ENCODE assay signal across 1 cellular context in genomic region chr22:30968924-30969531, GRCh38.
TF ChIP-seq lines count a peak whose summit lies in the region.

TSS of gene TUG1 (plus strand) at chr22:30969265.

TF ChIP-seq in HepG2, 621 proteins besides CTCF, POLR2A, EP300 and RAD21 (continued from another document and continues in another):
- TF ChIP-seq MXD1 (CRISPR knock-in tag; IDR thresholded peaks at IDR 0.05) (peak; percentile 71), TEAD2 (CRISPR knock-in tag; IDR thresholded peaks at IDR 0.05) (no peak), MED8 (CRISPR knock-in tag; IDR thresholded peaks at IDR 0.05; ENCODE audit: insufficient replicate concordance) (peak; percentile 79), TRIM22 (IDR thresholded peaks at IDR 0.05) (no peak), CC2D1A (CRISPR knock-in tag; IDR thresholded peaks at IDR 0.05) (no peak), ISX (CRISPR knock-in tag; conservative IDR thresholded peaks at IDR 0.05) (no peak), AKNA (CRISPR knock-in tag; IDR thresholded peaks at IDR 0.05; ENCODE audit: borderline replicate concordance) (no peak), ZNF570 (CRISPR knock-in tag; IDR thresholded peaks at IDR 0.05; ENCODE audit: borderline replicate concordance) (no peak), ZNF740 (CRISPR knock-in tag; IDR thresholded peaks at IDR 0.05) (no peak), MED1 (CRISPR knock-in tag; IDR thresholded peaks at IDR 0.05) (peak; percentile 58; the same call in 1 of the 2 replicates), ZNF383 (CRISPR knock-in tag; IDR thresholded peaks at IDR 0.05; ENCODE audit: borderline replicate concordance) (no peak), FOXA3 (CRISPR knock-in tag; IDR thresholded peaks at IDR 0.05) (0 out of 2 replicates have a peak, but pooled peaks have one; percentile 44), SMAD9 (CRISPR knock-in tag; IDR thresholded peaks at IDR 0.05) (no peak), LBX2 (CRISPR knock-in tag; IDR thresholded peaks at IDR 0.05; ENCODE audit: borderline replicate concordance) (no peak), SRSF4 (IDR thresholded peaks at IDR 0.05; ENCODE audit: low read depth, low read length, poor library complexity, severe bottlenecking) (no peak)
- TF ChIP-seq, protein P1, sequence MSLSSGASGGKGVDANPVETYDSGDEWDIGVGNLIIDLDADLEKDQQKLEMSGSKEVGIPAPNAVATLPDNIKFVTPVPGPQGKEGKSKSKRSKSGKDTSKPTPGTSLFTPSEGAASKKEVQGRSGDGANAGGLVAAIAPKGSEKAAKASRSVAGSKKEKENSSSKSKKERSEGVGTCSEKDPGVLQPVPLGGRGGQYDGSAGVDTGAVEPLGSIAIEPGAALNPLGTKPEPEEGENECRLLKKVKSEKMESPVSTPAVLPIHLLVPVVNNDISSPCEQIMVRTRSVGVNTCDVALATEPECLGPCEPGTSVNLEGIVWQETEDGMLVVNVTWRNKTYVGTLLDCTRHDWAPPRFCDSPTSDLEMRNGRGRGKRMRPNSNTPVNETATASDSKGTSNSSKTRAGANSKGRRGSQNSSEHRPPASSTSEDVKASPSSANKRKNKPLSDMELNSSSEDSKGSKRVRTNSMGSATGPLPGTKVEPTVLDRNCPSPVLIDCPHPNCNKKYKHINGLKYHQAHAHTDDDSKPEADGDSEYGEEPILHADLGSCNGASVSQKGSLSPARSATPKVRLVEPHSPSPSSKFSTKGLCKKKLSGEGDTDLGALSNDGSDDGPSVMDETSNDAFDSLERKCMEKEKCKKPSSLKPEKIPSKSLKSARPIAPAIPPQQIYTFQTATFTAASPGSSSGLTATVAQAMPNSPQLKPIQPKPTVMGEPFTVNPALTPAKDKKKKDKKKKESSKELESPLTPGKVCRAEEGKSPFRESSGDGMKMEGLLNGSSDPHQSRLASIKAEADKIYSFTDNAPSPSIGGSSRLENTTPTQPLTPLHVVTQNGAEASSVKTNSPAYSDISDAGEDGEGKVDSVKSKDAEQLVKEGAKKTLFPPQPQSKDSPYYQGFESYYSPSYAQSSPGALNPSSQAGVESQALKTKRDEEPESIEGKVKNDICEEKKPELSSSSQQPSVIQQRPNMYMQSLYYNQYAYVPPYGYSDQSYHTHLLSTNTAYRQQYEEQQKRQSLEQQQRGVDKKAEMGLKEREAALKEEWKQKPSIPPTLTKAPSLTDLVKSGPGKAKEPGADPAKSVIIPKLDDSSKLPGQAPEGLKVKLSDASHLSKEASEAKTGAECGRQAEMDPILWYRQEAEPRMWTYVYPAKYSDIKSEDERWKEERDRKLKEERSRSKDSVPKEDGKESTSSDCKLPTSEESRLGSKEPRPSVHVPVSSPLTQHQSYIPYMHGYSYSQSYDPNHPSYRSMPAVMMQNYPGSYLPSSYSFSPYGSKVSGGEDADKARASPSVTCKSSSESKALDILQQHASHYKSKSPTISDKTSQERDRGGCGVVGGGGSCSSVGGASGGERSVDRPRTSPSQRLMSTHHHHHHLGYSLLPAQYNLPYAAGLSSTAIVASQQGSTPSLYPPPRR (CRISPR knock-in tag; IDR thresholded peaks at IDR 0.05; ENCODE audit: borderline replicate concordance): peak; percentile 37
- TF ChIP-seq, protein P2, sequence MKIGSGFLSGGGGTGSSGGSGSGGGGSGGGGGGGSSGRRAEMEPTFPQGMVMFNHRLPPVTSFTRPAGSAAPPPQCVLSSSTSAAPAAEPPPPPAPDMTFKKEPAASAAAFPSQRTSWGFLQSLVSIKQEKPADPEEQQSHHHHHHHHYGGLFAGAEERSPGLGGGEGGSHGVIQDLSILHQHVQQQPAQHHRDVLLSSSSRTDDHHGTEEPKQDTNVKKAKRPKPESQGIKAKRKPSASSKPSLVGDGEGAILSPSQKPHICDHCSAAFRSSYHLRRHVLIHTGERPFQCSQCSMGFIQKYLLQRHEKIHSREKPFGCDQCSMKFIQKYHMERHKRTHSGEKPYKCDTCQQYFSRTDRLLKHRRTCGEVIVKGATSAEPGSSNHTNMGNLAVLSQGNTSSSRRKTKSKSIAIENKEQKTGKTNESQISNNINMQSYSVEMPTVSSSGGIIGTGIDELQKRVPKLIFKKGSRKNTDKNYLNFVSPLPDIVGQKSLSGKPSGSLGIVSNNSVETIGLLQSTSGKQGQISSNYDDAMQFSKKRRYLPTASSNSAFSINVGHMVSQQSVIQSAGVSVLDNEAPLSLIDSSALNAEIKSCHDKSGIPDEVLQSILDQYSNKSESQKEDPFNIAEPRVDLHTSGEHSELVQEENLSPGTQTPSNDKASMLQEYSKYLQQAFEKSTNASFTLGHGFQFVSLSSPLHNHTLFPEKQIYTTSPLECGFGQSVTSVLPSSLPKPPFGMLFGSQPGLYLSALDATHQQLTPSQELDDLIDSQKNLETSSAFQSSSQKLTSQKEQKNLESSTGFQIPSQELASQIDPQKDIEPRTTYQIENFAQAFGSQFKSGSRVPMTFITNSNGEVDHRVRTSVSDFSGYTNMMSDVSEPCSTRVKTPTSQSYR (CRISPR knock-in tag; IDR thresholded peaks at IDR 0.05; ENCODE audit: borderline replicate concordance): peak; percentile 9; the same call in 1 of the 2 replicates
- TF ChIP-seq, protein P3, sequence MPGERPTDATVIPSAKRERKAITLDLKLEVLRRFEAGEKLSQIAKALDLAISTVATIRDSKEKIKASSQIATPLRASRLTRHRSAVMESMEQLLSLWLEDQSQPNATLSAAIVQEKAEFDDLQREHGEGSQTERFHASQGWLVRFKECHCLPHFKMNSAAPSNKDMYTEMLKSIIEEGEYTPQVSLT (CRISPR knock-in tag; IDR thresholded peaks at IDR 0.05; ENCODE audit: borderline replicate concordance, low read depth): no peak
- TF ChIP-seq, protein P4, sequence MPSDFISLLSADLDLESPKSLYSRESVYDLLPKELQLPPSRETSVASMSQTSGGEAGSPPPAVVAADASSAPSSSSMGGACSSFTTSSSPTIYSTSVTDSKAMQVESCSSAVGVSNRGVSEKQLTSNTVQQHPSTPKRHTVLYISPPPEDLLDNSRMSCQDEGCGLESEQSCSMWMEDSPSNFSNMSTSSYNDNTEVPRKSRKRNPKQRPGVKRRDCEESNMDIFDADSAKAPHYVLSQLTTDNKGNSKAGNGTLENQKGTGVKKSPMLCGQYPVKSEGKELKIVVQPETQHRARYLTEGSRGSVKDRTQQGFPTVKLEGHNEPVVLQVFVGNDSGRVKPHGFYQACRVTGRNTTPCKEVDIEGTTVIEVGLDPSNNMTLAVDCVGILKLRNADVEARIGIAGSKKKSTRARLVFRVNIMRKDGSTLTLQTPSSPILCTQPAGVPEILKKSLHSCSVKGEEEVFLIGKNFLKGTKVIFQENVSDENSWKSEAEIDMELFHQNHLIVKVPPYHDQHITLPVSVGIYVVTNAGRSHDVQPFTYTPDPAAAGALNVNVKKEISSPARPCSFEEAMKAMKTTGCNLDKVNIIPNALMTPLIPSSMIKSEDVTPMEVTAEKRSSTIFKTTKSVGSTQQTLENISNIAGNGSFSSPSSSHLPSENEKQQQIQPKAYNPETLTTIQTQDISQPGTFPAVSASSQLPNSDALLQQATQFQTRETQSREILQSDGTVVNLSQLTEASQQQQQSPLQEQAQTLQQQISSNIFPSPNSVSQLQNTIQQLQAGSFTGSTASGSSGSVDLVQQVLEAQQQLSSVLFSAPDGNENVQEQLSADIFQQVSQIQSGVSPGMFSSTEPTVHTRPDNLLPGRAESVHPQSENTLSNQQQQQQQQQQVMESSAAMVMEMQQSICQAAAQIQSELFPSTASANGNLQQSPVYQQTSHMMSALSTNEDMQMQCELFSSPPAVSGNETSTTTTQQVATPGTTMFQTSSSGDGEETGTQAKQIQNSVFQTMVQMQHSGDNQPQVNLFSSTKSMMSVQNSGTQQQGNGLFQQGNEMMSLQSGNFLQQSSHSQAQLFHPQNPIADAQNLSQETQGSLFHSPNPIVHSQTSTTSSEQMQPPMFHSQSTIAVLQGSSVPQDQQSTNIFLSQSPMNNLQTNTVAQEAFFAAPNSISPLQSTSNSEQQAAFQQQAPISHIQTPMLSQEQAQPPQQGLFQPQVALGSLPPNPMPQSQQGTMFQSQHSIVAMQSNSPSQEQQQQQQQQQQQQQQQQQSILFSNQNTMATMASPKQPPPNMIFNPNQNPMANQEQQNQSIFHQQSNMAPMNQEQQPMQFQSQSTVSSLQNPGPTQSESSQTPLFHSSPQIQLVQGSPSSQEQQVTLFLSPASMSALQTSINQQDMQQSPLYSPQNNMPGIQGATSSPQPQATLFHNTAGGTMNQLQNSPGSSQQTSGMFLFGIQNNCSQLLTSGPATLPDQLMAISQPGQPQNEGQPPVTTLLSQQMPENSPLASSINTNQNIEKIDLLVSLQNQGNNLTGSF (CRISPR knock-in tag; IDR thresholded peaks at IDR 0.05): 0 out of 2 replicates have a peak, but pooled peaks have one; percentile 43
